In genomic region chr7:7566651-7567611, GRCh38 we compare ENCODE assay signal across 8 cellular contexts. TPM values are rescaled to one million over a fixed set of nuclear protein-coding genes. Genes with fewer than 3 reads are reported as not detected.
DNase-seq lines count a peak whose midpoint lies in the region; ATAC-seq, FAIRE-seq and TF ChIP-seq lines count a peak whose summit lies in the region.

MIOS (plus strand) TSS chr7:7566884; CDS start chr7:7572476, 5,592 bp downstream.

- H3K4me1 Mint-ChIP-seq in T-cell, result peaks cover 37 to 38% (median 38%) of the 10 kb centered on the region in 3 donors

- H3K4me3 ChIP-seq in GM06990 (replicated peaks; ENCODE audit: low read depth, low read length), result peak within 1 kb of the TSS; percentile 89
- H3K4me3 ChIP-seq in adipocyte (ENCODE audit: low read length), result peak within 1 kb of the TSS; percentile 90
- peak within 1 kb of the TSS; percentile 80 for H3K4me3 ChIP-seq in cardiac muscle cell
- peak within 1 kb of the TSS; percentile 38 to 89 (median 85) for H3K4me3 ChIP-seq in transverse colon

- H3K9me3 Mint-ChIP-seq in T-cell, result no peaks in the 10 kb centered on the region

- H3K4me1 ChIP-seq in adipocyte (ENCODE audit: control insufficient read depth, insufficient read depth, low read length) (peaks cover 30% of the 10 kb centered on the region), cardiac muscle cell (ENCODE audit: low read depth) (peaks cover 8% of the 10 kb centered on the region), transverse colon (peaks cover 12 to 43% (median 22%) of the 10 kb centered on the region in 4 donors)

- DNase-seq in GM06990 (ENCODE audit: extremely low read depth, insufficient read length) (peak; percentile 92), H54 (ENCODE audit: insufficient read length, low spot score) (peak; percentile 91), LoVo (ENCODE audit: low spot score) (peak; percentile 92), T-cell (peak; percentile 57 to 85 (median 75)), adipocyte (ENCODE audit: low read depth) (peak; percentile 90), cardiac muscle cell (ENCODE audit: low read depth in 1 of 2, low spot score in 1 of 2) (peak; percentile 85 to 90), pons (ENCODE audit: low spot score) (peak; percentile 71), transverse colon (peak; percentile 92)

- peak within 1 kb of the TSS; percentile 25 to 73 for H3K27ac Mint-ChIP-seq in T-cell

- no peaks in the 10 kb centered on the region for H3K27me3 Mint-ChIP-seq in T-cell

- in situ Hi-C loops in transverse colon (cut with MboI; ENCODE audit: low pct_ligation_motif_present in 1 of 4, low pct_unique_long_range_greater_than_20kb in 1 of 4, low sequenced_read_pairs in 3 of 4), result no loop called here

- H3K36me3 ChIP-seq in GM06990 (ENCODE audit: control insufficient read depth, insufficient read depth, low read length), result no peaks in the 10 kb centered on the region
- no peaks in the 10 kb centered on the region for H3K36me3 ChIP-seq in adipocyte (ENCODE audit: control insufficient read depth, insufficient read depth, low read length, severe bottlenecking)
- H3K36me3 ChIP-seq in cardiac muscle cell, result no peaks in the 10 kb centered on the region
- no peaks in the 10 kb centered on the region for H3K36me3 ChIP-seq in transverse colon

- FAIRE-seq in H54 (lab: Jason Lieb, UNC), result no peak

- TF ChIP-seq CTCF in GM06990 (IDR thresholded peaks at IDR 0.05; ENCODE audit: insufficient read depth, low read length, poor library complexity, severe bottlenecking), result no peak
- no peak for TF ChIP-seq CTCF in cardiac muscle cell (IDR thresholded peaks at IDR 0.05; ENCODE audit: low read depth, low read length)
- no peak for TF ChIP-seq CTCF in transverse colon (IDR thresholded peaks at IDR 0.05)

- TF ChIP-seq EP300 in transverse colon (IDR thresholded peaks at IDR 0.05; ENCODE audit: low read depth), result no peak

- CTCF ChIA-PET in T-cell (lab: Charles Lee), result interaction anchor here (0.6 to 1.0 kb wide), 2 partner anchors 464 to 571 kb away, joined by 5 to 6 read pairs; no protein-coding TSS in a partner anchor

- no peaks in the 10 kb centered on the region for H3K27me3 ChIP-seq in GM06990 (replicated peaks; ENCODE audit: control insufficient read depth, insufficient read depth, low read length)
- no peaks in the 10 kb centered on the region for H3K27me3 ChIP-seq in adipocyte (replicated peaks; ENCODE audit: control insufficient read depth, insufficient read depth, low read length)
- H3K27me3 ChIP-seq in cardiac muscle cell, result no peaks in the 10 kb centered on the region
- no peaks in the 10 kb centered on the region for H3K27me3 ChIP-seq in transverse colon

- H3K9me3 ChIP-seq in adipocyte (ENCODE audit: control insufficient read depth, low read length) (no peaks in the 10 kb centered on the region), cardiac muscle cell (ENCODE audit: low read depth) (no peaks in the 10 kb centered on the region), transverse colon (no peaks in the 10 kb centered on the region)

- H3K4me3 Mint-ChIP-seq in T-cell, result peak within 1 kb of the TSS; percentile 79 to 82 (median 79)

- TF ChIP-seq POLR2A in H54 (IDR thresholded peaks at IDR 0.05; ENCODE audit: low read depth, low read length) (peak; percentile 88), transverse colon (IDR thresholded peaks at IDR 0.05) (peak; percentile 31)

- no peaks in the 10 kb centered on the region for H3K36me3 Mint-ChIP-seq in T-cell

- 0% methylated on average over 68 of the region's 96 CpGs; no CpG with 5 or more reads in 1 of the 2 donors for WGBS in transverse colon (ENCODE audit: low coverage in 1 of 2), 2 donors

- intact Hi-C loops in transverse colon (cut with DNase I; ENCODE audit: low total_unique reads), result loop anchor here (5.0 kb wide), 1 partner anchor 930 kb away; the partner anchor contains the start of gene ZNF316

- peak; percentile 89 to 96 (median 92) for ATAC-seq in T-cell (replicated peaks in 1 of 4)

- POLR2A ChIA-PET in T-cell (lab: Charles Lee), result interaction anchor here (0.6 kb wide), 3 partner anchors 200 to 458 kb away, joined by 3 to 9 read pairs (median 7); no protein-coding TSS in a partner anchor

- H3K27ac ChIP-seq in cardiac muscle cell (peak within 1 kb of the TSS; percentile 87), transverse colon (peak within 1 kb of the TSS; percentile 90 to 98 (median 98))

- H3K9ac ChIP-seq in adipocyte (ENCODE audit: low read length), result peak within 1 kb of the TSS; percentile 89

RNA-seq across cellular contexts. Expression of gene MIOS, which starts in this region (rescaled TPM):
- total RNA-seq in T-cell (10 to 100 TPM; 26.2 to 33.4 (median 28.0) TPM), cardiac muscle cell (32.6 and 32.7 TPM in 2 replicates), transverse colon (10 to 100 TPM in 3 of 4 donors, 1 to 10 TPM in 1; 8.4 to 41.9 (median 26.1) TPM)
- 18.1 and 27.1 TPM in 2 replicates for polyA plus RNA-seq in cardiac muscle cell

Comparison
In these comparisons a context has a peak if more than half of its experiments do, and no peak if none do; other contexts are left out.
1. Peak in every context shown above with its lines: DNase-seq, ATAC-seq, H3K4me3 ChIP-seq and H3K27ac ChIP-seq.